Comparison of ENCODE assay signal across 1 cellular context in the genomic region with DNA sequence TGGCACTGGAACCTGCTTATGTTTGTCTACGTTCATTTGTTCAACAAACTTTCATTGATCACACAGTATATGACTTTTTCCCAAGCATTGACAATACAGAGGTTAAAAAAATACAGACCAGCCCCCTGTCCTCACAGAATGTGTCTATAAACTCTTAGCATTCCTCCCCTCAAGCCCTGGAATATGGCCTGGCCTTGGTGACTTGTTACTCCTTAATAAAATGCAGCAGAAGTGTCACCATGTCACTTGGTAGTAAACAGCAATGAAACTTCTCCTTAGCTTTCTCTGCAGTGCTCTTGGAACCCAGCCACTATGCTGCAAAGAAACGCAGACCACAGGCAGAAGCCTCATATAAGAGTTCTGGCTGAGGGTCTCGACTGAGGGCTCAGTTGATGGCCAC.
TF ChIP-seq lines count a peak whose summit lies in the region.

No MANE protein-coding gene starts in this region.

TF ChIP-seq in HepG2, 621 proteins besides CTCF, POLR2A, EP300 and RAD21 (continued from another document):
- TF ChIP-seq, protein P1, sequence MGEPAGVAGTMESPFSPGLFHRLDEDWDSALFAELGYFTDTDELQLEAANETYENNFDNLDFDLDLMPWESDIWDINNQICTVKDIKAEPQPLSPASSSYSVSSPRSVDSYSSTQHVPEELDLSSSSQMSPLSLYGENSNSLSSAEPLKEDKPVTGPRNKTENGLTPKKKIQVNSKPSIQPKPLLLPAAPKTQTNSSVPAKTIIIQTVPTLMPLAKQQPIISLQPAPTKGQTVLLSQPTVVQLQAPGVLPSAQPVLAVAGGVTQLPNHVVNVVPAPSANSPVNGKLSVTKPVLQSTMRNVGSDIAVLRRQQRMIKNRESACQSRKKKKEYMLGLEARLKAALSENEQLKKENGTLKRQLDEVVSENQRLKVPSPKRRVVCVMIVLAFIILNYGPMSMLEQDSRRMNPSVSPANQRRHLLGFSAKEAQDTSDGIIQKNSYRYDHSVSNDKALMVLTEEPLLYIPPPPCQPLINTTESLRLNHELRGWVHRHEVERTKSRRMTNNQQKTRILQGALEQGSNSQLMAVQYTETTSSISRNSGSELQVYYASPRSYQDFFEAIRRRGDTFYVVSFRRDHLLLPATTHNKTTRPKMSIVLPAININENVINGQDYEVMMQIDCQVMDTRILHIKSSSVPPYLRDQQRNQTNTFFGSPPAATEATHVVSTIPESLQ (CRISPR knock-in tag; conservative IDR thresholded peaks at IDR 0.05), result no peak
- TF ChIP-seq ZNF816 (CRISPR knock-in tag; IDR thresholded peaks at IDR 0.05; ENCODE audit: borderline replicate concordance), result no peak
- no peak for TF ChIP-seq ZNF772 (CRISPR knock-in tag; IDR thresholded peaks at IDR 0.05)
- TF ChIP-seq CC2D1A (CRISPR knock-in tag; IDR thresholded peaks at IDR 0.05), result no peak
- TF ChIP-seq SKIL (CRISPR knock-in tag; IDR thresholded peaks at IDR 0.05; ENCODE audit: borderline replicate concordance), result no peak
